In the genomic region with DNA sequence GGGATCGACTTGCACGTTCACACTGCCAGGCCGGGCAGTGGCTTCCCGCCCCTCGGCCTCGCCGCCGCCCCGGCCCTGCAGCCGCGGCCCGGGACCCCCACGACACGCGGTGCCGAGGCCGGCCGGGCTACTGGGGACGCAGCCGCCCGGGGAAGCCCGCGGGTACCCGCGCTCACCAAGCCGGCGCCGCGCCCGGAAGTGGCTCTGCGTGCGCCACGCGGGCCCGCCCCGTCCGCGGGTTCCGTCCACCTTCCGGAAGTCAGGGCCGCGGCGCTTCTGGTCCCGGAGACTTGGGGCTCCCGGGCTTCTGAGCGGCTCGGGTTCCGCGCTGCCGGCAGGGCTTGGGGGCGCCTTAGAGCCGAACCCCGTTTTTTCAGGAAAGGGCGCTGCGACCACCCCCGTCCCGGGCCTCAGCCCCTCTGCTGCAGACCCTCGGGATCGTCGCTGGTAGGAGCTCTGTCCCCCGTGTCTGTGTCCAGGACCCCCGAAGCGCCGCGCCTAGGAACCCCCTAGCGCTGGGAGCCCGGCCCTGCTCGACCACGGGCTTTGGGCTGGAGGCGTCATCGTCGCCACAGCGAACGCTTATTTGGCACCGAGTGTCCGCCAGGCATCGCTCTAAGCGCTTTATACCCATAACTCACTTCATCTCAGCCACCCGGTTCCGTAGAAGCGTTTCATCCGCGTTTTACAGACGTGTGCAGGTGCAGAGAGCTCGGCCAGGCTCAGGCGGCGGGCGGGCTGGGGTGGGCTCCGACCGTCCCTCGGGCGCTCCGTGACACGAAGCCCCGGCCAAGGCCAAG, we compare ENCODE assay signal across 1 cellular context.
TF ChIP-seq lines count a peak whose summit lies in the region.

A gene with protein sequence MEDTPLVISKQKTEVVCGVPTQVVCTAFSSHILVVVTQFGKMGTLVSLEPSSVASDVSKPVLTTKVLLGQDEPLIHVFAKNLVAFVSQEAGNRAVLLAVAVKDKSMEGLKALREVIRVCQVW (minus strand): TSS at position 200 of the 800 bp plus-strand sequence. CDS start 693 bp downstream, outside the sequence.

TF ChIP-seq in K562, 482 proteins besides CTCF, POLR2A, EP300 and RAD21 (continued from another document and continues in another):
- TF ChIP-seq, protein P1, sequence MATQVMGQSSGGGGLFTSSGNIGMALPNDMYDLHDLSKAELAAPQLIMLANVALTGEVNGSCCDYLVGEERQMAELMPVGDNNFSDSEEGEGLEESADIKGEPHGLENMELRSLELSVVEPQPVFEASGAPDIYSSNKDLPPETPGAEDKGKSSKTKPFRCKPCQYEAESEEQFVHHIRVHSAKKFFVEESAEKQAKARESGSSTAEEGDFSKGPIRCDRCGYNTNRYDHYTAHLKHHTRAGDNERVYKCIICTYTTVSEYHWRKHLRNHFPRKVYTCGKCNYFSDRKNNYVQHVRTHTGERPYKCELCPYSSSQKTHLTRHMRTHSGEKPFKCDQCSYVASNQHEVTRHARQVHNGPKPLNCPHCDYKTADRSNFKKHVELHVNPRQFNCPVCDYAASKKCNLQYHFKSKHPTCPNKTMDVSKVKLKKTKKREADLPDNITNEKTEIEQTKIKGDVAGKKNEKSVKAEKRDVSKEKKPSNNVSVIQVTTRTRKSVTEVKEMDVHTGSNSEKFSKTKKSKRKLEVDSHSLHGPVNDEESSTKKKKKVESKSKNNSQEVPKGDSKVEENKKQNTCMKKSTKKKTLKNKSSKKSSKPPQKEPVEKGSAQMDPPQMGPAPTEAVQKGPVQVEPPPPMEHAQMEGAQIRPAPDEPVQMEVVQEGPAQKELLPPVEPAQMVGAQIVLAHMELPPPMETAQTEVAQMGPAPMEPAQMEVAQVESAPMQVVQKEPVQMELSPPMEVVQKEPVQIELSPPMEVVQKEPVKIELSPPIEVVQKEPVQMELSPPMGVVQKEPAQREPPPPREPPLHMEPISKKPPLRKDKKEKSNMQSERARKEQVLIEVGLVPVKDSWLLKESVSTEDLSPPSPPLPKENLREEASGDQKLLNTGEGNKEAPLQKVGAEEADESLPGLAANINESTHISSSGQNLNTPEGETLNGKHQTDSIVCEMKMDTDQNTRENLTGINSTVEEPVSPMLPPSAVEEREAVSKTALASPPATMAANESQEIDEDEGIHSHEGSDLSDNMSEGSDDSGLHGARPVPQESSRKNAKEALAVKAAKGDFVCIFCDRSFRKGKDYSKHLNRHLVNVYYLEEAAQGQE (CRISPR knock-in tag; IDR thresholded peaks at IDR 0.05; ENCODE audit: low read depth): 0 out of 2 replicates have a peak, but pooled peaks have one; percentile 44
- TF ChIP-seq STAT5A (IDR thresholded peaks at IDR 0.05; ENCODE audit: borderline replicate concordance, low read length): no peak
- TF ChIP-seq, protein P2, sequence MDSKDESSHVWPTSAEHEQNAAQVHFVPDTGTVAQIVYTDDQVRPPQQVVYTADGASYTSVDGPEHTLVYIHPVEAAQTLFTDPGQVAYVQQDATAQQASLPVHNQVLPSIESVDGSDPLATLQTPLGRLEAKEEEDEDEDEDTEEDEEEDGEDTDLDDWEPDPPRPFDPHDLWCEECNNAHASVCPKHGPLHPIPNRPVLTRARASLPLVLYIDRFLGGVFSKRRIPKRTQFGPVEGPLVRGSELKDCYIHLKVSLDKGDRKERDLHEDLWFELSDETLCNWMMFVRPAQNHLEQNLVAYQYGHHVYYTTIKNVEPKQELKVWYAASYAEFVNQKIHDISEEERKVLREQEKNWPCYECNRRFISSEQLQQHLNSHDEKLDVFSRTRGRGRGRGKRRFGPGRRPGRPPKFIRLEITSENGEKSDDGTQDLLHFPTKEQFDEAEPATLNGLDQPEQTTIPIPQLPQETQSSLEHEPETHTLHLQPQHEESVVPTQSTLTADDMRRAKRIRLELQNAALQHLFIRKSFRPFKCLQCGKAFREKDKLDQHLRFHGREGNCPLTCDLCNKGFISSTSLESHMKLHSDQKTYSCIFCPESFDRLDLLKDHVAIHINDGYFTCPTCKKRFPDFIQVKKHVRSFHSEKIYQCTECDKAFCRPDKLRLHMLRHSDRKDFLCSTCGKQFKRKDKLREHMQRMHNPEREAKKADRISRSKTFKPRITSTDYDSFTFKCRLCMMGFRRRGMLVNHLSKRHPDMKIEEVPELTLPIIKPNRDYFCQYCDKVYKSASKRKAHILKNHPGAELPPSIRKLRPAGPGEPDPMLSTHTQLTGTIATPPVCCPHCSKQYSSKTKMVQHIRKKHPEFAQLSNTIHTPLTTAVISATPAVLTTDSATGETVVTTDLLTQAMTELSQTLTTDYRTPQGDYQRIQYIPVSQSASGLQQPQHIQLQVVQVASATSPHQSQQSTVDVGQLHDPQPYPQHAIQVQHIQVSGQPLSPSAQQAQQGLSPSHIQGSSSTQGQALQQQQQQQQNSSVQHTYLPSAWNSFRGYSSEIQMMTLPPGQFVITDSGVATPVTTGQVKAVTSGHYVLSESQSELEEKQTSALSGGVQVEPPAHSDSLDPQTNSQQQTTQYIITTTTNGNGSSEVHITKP (IDR thresholded peaks at IDR 0.05; ENCODE audit: partially characterized antibody): peak; percentile 20
- TF ChIP-seq RBM15 (IDR thresholded peaks at IDR 0.05; ENCODE audit: insufficient read depth, low read length): no peak
- no peak for TF ChIP-seq RBM25 (IDR thresholded peaks at IDR 0.05; ENCODE audit: low read depth, low read length, severe bottlenecking)
- TF ChIP-seq DDX20 (tag; IDR thresholded peaks at IDR 0.05; ENCODE audit: low read depth): no peak
- TF ChIP-seq, protein P3, sequence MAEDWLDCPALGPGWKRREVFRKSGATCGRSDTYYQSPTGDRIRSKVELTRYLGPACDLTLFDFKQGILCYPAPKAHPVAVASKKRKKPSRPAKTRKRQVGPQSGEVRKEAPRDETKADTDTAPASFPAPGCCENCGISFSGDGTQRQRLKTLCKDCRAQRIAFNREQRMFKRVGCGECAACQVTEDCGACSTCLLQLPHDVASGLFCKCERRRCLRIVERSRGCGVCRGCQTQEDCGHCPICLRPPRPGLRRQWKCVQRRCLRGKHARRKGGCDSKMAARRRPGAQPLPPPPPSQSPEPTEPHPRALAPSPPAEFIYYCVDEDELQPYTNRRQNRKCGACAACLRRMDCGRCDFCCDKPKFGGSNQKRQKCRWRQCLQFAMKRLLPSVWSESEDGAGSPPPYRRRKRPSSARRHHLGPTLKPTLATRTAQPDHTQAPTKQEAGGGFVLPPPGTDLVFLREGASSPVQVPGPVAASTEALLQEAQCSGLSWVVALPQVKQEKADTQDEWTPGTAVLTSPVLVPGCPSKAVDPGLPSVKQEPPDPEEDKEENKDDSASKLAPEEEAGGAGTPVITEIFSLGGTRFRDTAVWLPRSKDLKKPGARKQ (CRISPR knock-in tag; IDR thresholded peaks at IDR 0.05): no peak
- TF ChIP-seq, protein P4, sequence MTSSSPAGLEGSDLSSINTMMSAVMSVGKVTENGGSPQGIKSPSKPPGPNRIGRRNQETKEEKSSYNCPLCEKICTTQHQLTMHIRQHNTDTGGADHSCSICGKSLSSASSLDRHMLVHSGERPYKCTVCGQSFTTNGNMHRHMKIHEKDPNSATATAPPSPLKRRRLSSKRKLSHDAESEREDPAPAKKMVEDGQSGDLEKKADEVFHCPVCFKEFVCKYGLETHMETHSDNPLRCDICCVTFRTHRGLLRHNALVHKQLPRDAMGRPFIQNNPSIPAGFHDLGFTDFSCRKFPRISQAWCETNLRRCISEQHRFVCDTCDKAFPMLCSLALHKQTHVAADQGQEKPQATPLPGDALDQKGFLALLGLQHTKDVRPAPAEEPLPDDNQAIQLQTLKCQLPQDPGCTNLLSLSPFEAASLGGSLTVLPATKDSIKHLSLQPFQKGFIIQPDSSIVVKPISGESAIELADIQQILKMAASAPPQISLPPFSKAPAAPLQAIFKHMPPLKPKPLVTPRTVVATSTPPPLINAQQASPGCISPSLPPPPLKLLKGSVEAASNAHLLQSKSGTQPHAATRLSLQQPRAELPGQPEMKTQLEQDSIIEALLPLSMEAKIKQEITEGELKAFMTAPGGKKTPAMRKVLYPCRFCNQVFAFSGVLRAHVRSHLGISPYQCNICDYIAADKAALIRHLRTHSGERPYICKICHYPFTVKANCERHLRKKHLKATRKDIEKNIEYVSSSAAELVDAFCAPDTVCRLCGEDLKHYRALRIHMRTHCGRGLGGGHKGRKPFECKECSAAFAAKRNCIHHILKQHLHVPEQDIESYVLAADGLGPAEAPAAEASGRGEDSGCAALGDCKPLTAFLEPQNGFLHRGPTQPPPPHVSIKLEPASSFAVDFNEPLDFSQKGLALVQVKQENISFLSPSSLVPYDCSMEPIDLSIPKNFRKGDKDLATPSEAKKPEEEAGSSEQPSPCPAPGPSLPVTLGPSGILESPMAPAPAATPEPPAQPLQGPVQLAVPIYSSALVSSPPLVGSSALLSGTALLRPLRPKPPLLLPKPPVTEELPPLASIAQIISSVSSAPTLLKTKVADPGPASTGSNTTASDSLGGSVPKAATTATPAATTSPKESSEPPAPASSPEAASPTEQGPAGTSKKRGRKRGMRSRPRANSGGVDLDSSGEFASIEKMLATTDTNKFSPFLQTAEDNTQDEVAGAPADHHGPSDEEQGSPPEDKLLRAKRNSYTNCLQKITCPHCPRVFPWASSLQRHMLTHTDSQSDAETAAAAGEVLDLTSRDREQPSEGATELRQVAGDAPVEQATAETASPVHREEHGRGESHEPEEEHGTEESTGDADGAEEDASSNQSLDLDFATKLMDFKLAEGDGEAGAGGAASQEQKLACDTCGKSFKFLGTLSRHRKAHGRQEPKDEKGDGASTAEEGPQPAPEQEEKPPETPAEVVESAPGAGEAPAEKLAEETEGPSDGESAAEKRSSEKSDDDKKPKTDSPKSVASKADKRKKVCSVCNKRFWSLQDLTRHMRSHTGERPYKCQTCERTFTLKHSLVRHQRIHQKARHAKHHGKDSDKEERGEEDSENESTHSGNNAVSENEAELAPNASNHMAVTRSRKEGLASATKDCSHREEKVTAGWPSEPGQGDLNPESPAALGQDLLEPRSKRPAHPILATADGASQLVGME (CRISPR knock-in tag; IDR thresholded peaks at IDR 0.05): peak; percentile 59; the same call in 1 of the 2 replicates
- no peak for TF ChIP-seq NFXL1 (CRISPR knock-in tag; IDR thresholded peaks at IDR 0.05)
- no peak for TF ChIP-seq ZNF507 (tag; conservative IDR thresholded peaks at IDR 0.05)
- TF ChIP-seq ZNF589 (CRISPR knock-in tag; IDR thresholded peaks at IDR 0.05; ENCODE audit: low read depth): no peak
- TF ChIP-seq BCOR (IDR thresholded peaks at IDR 0.05): no peak
- TF ChIP-seq CBX3 (IDR thresholded peaks at IDR 0.05; ENCODE audit: borderline replicate concordance in 1 of 2, low read length in 2 of 2): peak in 1 of 2 experiments; percentile 84; a peak in 1 of 3 replicates
- TF ChIP-seq ARID2 (IDR thresholded peaks at IDR 0.05): no peak
- TF ChIP-seq POLR2B (IDR thresholded peaks at IDR 0.05; ENCODE audit: low read depth, partially characterized antibody): peak; percentile 25
- TF ChIP-seq SMAD4 (CRISPR knock-in tag; conservative IDR thresholded peaks at IDR 0.05): peak; percentile 74
- TF ChIP-seq BRCA1 (IDR thresholded peaks at IDR 0.05): no peak
- TF ChIP-seq BRCA1 (CRISPR knock-in tag; IDR thresholded peaks at IDR 0.05): no peak
- peak; percentile 47; the same call in 1 of the 2 replicates for TF ChIP-seq BHLHE40 (IDR thresholded peaks at IDR 0.05; ENCODE audit: low read length)
- TF ChIP-seq ZZZ3 (IDR thresholded peaks at IDR 0.05): no peak
- TF ChIP-seq, protein P5, sequence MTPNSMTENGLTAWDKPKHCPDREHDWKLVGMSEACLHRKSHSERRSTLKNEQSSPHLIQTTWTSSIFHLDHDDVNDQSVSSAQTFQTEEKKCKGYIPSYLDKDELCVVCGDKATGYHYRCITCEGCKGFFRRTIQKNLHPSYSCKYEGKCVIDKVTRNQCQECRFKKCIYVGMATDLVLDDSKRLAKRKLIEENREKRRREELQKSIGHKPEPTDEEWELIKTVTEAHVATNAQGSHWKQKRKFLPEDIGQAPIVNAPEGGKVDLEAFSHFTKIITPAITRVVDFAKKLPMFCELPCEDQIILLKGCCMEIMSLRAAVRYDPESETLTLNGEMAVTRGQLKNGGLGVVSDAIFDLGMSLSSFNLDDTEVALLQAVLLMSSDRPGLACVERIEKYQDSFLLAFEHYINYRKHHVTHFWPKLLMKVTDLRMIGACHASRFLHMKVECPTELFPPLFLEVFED (CRISPR knock-in tag; conservative IDR thresholded peaks at IDR 0.05): no peak
- TF ChIP-seq, protein P6, sequence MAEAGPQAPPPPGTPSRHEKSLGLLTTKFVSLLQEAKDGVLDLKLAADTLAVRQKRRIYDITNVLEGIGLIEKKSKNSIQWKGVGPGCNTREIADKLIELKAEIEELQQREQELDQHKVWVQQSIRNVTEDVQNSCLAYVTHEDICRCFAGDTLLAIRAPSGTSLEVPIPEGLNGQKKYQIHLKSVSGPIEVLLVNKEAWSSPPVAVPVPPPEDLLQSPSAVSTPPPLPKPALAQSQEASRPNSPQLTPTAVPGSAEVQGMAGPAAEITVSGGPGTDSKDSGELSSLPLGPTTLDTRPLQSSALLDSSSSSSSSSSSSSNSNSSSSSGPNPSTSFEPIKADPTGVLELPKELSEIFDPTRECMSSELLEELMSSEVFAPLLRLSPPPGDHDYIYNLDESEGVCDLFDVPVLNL (CRISPR knock-in tag; IDR thresholded peaks at IDR 0.05; ENCODE audit: low read depth): no peak
- TF ChIP-seq KLF13 (tag; IDR thresholded peaks at IDR 0.05; ENCODE audit: borderline replicate concordance, low read depth): 0 out of 2 replicates have a peak, but pooled peaks have one; percentile 19
- TF ChIP-seq, protein P7, sequence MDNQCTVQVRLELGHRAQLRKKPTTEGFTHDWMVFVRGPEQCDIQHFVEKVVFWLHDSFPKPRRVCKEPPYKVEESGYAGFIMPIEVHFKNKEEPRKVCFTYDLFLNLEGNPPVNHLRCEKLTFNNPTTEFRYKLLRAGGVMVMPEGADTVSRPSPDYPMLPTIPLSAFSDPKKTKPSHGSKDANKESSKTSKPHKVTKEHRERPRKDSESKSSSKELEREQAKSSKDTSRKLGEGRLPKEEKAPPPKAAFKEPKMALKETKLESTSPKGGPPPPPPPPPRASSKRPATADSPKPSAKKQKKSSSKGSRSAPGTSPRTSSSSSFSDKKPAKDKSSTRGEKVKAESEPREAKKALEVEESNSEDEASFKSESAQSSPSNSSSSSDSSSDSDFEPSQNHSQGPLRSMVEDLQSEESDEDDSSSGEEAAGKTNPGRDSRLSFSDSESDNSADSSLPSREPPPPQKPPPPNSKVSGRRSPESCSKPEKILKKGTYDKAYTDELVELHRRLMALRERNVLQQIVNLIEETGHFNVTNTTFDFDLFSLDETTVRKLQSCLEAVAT (IDR thresholded peaks at IDR 0.05): 0 out of 4 replicates have a peak, but pooled peaks of 1 of the 2 experiments have one; percentile 57
- TF ChIP-seq GABPB1 (CRISPR knock-in tag; IDR thresholded peaks at IDR 0.05): peak; percentile 99
- TF ChIP-seq, protein P8, sequence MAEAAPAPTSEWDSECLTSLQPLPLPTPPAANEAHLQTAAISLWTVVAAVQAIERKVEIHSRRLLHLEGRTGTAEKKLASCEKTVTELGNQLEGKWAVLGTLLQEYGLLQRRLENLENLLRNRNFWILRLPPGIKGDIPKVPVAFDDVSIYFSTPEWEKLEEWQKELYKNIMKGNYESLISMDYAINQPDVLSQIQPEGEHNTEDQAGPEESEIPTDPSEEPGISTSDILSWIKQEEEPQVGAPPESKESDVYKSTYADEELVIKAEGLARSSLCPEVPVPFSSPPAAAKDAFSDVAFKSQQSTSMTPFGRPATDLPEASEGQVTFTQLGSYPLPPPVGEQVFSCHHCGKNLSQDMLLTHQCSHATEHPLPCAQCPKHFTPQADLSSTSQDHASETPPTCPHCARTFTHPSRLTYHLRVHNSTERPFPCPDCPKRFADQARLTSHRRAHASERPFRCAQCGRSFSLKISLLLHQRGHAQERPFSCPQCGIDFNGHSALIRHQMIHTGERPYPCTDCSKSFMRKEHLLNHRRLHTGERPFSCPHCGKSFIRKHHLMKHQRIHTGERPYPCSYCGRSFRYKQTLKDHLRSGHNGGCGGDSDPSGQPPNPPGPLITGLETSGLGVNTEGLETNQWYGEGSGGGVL (CRISPR knock-in tag; IDR thresholded peaks at IDR 0.05): no peak
